ENCODE assay signal across 18 cellular contexts in genomic region chrX:96833333-96833732, GRCh38. TPM values are rescaled to one million over a fixed set of nuclear protein-coding genes. Genes with fewer than 3 reads are reported as not detected.
DNase-seq lines count a peak whose midpoint lies in the region; FAIRE-seq and TF ChIP-seq lines count a peak whose summit lies in the region.
"Had no signal": no experiment of that assay in that cellular context is flagged by ENCODE, and none has a peak within 500 bp of the region (broad histone marks: within the 10 kb centered on the region; RNA-seq: fewer than 3 reads in every experiment).

No MANE protein-coding gene starts in this region.

- H3K4me1 ChIP-seq in smooth muscle cell (ENCODE audit: low read depth), result no peaks in the 10 kb centered on the region
- H3K4me1 ChIP-seq: BLaER1 had no signal

- no peak overlapping the region for H3K4me2 ChIP-seq in smooth muscle cell
- H3K4me2 ChIP-seq: BLaER1 had no signal

- DNase-seq in RCC 7860 (ENCODE audit: low spot score) (no peak), choroid plexus epithelial cell (ENCODE audit: low read depth) (peak; percentile 6), iris pigment epithelial cell (ENCODE audit: low read depth) (peak; percentile 7), smooth muscle cell (lab: John Stamatoyannopoulos, UW; ENCODE audit: unreplicated experiment) (no peak), WERI-Rb-1 (no peak), SW480 (ENCODE audit: low spot score) (no peak), head of caudate nucleus (no peak)
- DNase-seq: CD4-positive, alpha-beta memory T cell; DMS153; DMS79; GDM1; GOT3; H7 had no signal

- H3K27me3 ChIP-seq in smooth muscle cell (ENCODE audit: low read depth) (no peaks in the 10 kb centered on the region), WERI-Rb-1 (ENCODE audit: insufficient read depth, low read depth, severe bottlenecking) (no peaks in the 10 kb centered on the region)

- no peaks in the 10 kb centered on the region for H3K79me2 ChIP-seq in smooth muscle cell (ENCODE audit: low read depth)

- intact Hi-C loops in head of caudate nucleus (cut with DNase I), result no loop called here

- H3K36me3 ChIP-seq in smooth muscle cell (ENCODE audit: low read depth), result no peaks in the 10 kb centered on the region
- H3K36me3 ChIP-seq in WERI-Rb-1, result no peaks in the 10 kb centered on the region
- H3K36me3 ChIP-seq: BLaER1 had no signal

- no peaks in the 10 kb centered on the region for H4K20me1 ChIP-seq in smooth muscle cell (ENCODE audit: low read depth)

- TF ChIP-seq CTCF in choroid plexus epithelial cell (conservative IDR thresholded peaks at IDR 0.05; ENCODE audit: low read depth, low read length) (no peak), smooth muscle cell (IDR thresholded peaks at IDR 0.05; ENCODE audit: borderline replicate concordance, insufficient read depth, poor library complexity, severe bottlenecking) (no peak), WERI-Rb-1 (IDR thresholded peaks at IDR 0.05; ENCODE audit: low read depth, low read length) (no peak)

- no peak overlapping the region for H3K27ac ChIP-seq in smooth muscle cell (ENCODE audit: low read depth)
- H3K27ac ChIP-seq in WERI-Rb-1, result no peak overlapping the region
- H3K27ac ChIP-seq: 22Rv1, BLaER1, HL-60 had no signal

- H3K4me3 ChIP-seq in choroid plexus epithelial cell (ENCODE audit: low read depth, low read length), result no peak overlapping the region
- no peak overlapping the region for H3K4me3 ChIP-seq in smooth muscle cell
- no peak overlapping the region for H3K4me3 ChIP-seq in WERI-Rb-1 (ENCODE audit: low read depth, low read length)
- H3K4me3 ChIP-seq: BLaER1 had no signal

- no peaks in the 10 kb centered on the region for H3F3A ChIP-seq in smooth muscle cell (ENCODE audit: low read depth)

- H2AFZ ChIP-seq in smooth muscle cell (ENCODE audit: low read depth), result no peak overlapping the region

- H3K9me3 ChIP-seq in smooth muscle cell (replicated peaks; ENCODE audit: low read depth), result no peaks in the 10 kb centered on the region
- H3K9me3 ChIP-seq in WERI-Rb-1 (ENCODE audit: severe bottlenecking), result no peaks in the 10 kb centered on the region
- H3K9me3 ChIP-seq: BLaER1 had no signal

- 97% methylated on average over 2 of the region's 2 CpGs for WGBS in smooth muscle cell (ENCODE audit: low lambda C conversion rate)

- no peak overlapping the region for H3K9ac ChIP-seq in smooth muscle cell (ENCODE audit: low read depth)
- H3K9ac ChIP-seq: BLaER1 had no signal

- FAIRE-seq in A204.1 (lab: Jason Lieb, UNC), result peak; percentile 49
- FAIRE-seq in RCC 7860 (lab: Jason Lieb, UNC), result peak; percentile 59

RNA-seq across cellular contexts. Expression of gene RPA4, which starts 50.4 kb away (rescaled TPM):
- 0.09 and 0.67 TPM in 2 replicates for total RNA-seq in smooth muscle cell
- polyA plus RNA-seq in smooth muscle cell, result 0.16 and 1.3 TPM in 2 replicates
- total RNA-seq: HT1080 had no signal

Comparison
In these comparisons a context has a peak if more than half of its experiments do, and no peak if none do; other contexts are left out.
1. DNase-seq: peak in choroid plexus epithelial cell (single experiment) and iris pigment epithelial cell (single experiment); none in RCC 7860 (single experiment), smooth muscle cell (single experiment), WERI-Rb-1 (single experiment), SW480 (single experiment) and head of caudate nucleus (0 of 42).